Comparison of ENCODE assay signal across 1 cellular context in the genomic region with DNA sequence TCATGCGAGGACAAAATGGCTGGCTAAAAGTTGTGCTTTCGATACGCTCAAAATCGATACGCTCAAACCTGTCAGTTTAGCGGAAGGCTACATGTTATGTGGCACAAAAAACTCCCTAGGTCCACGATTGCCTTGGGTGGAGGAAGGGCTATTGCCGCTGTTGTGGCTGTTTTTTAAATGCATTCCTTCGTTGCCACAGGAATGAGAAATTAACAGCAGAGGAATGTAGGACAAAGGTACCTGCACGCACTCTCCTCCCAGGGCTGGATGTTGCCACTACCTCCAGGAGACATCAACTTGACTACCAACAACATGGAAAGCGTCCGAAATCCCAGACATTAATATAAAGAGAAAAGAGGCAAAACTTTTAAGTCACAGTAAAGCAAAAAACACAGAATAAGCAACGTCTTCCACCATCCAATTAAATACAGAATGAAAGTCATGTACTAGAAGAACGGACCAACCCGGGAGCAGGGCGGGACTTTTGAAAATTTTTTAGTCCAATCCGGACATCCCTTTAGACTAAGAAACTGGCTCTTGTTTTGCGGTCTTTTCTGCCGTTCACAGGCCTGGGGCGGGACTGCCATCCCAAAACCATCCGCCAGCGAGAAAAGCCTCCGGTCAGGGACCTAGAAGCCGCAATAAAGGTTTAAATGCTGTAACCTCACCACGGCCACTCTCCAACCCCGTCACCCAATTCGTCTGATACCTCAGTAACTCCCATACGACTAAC.
TF ChIP-seq lines count a peak whose summit lies in the region.

No MANE protein-coding gene starts in this region.

TF ChIP-seq in WTC11, 78 proteins besides CTCF, POLR2A, EP300 and RAD21 (continued from another document):
- TF ChIP-seq, protein P1, sequence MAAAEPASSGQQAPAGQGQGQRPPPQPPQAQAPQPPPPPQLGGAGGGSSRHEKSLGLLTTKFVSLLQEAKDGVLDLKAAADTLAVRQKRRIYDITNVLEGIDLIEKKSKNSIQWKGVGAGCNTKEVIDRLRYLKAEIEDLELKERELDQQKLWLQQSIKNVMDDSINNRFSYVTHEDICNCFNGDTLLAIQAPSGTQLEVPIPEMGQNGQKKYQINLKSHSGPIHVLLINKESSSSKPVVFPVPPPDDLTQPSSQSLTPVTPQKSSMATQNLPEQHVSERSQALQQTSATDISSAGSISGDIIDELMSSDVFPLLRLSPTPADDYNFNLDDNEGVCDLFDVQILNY (CRISPR knock-in tag; IDR thresholded peaks at IDR 0.05): 0 out of 2 replicates have a peak, but pooled peaks have one; percentile 35
- 0 out of 2 replicates have a peak, but pooled peaks have one; percentile 7 for TF ChIP-seq TEAD4 (CRISPR knock-in tag; IDR thresholded peaks at IDR 0.05)
- TF ChIP-seq GABPB1 (CRISPR knock-in tag; IDR thresholded peaks at IDR 0.05): peak; percentile 82
- TF ChIP-seq PRRX2 (CRISPR knock-in tag; IDR thresholded peaks at IDR 0.05): peak; percentile 97
- no peak for TF ChIP-seq FOXK1 (CRISPR knock-in tag; IDR thresholded peaks at IDR 0.05)
- peak; percentile 97 for TF ChIP-seq ZNF425 (CRISPR knock-in tag; conservative IDR thresholded peaks at IDR 0.05)
- peak; percentile 95 for TF ChIP-seq ZNF416 (CRISPR knock-in tag; IDR thresholded peaks at IDR 0.05)
- TF ChIP-seq CDX4 (CRISPR knock-in tag; IDR thresholded peaks at IDR 0.05; ENCODE audit: borderline replicate concordance): peak; percentile 88; the same call in 1 of the 2 replicates
- TF ChIP-seq ZNF423 (CRISPR knock-in tag; IDR thresholded peaks at IDR 0.05): no peak
- no peak for TF ChIP-seq FOXJ3 (CRISPR knock-in tag; IDR thresholded peaks at IDR 0.05; ENCODE audit: borderline replicate concordance)
- peak; percentile 62 for TF ChIP-seq NFYB (CRISPR knock-in tag; conservative IDR thresholded peaks at IDR 0.05; ENCODE audit: low read depth)
- no peak for TF ChIP-seq RELA (CRISPR knock-in tag; IDR thresholded peaks at IDR 0.05; ENCODE audit: borderline replicate concordance)
TF ChIP-seq in WTC11: peak in this region for 16.
